In genomic region chrX:97374266-97374665, GRCh38 we compare ENCODE assay signal across 20 cellular contexts.
"Had no signal": no experiment of that assay in that cellular context is flagged by ENCODE, and none has a peak within 500 bp of the region (broad histone marks: within the 10 kb centered on the region; RNA-seq: fewer than 3 reads in every experiment).

No MANE protein-coding gene starts in this region.

- ATAC-seq: left colon; naive thymus-derived CD4-positive, alpha-beta T cell; sciatic nerve; stimulated activated naive CD8-positive, alpha-beta T cell treated with anti-CD3 and anti-CD28 coated beads, Interleukin-15, amount 100 ng/mL, for 72 hours had no signal

- DNase-seq: colonic mucosa; dermis blood vessel endothelial cell; esophagus squamous epithelium; foreskin melanocyte; head of caudate nucleus; left colon; mammary epithelial cell; naive thymus-derived CD4-positive, alpha-beta T cell; posterior cingulate gyrus; spleen; stimulated activated CD4-positive, alpha-beta T cell treated with anti-CD3 and anti-CD28 coated beads, Interleukin-15, amount 100 ng/mL, for 24 hours; stimulated activated CD4-positive, alpha-beta T cell treated with anti-CD3 and anti-CD28 coated beads, Interleukin-1b, Interleukin-23, amount 100 ng/mL, for 48 hours; stimulated activated CD4-positive, alpha-beta T cell treated with anti-CD3 and anti-CD28 coated beads, Interleukin-4, amount 100 ng/mL, for 24 hours; stimulated activated naive B cell treated with anti-CD40 and anti-IgM and Interleukin-4, amounts not matched to agents 10 μg/mL and 1 μg/mL and 100 μg/mL, for 72 hours; stimulated activated naive CD8-positive, alpha-beta T cell treated with anti-CD3 and anti-CD28 coated beads, Interleukin-15, amount 100 ng/mL, for 72 hours; testis; transverse colon had no signal

- H3K4me3 ChIP-seq: colonic mucosa, esophagus squamous epithelium, hepatocyte, spleen, testis, transverse colon had no signal

- H3K36me3 ChIP-seq: colonic mucosa, esophagus squamous epithelium, neutrophil, spleen, transverse colon had no signal

- H3K4me1 ChIP-seq: colonic mucosa, esophagus squamous epithelium, spleen, testis, transverse colon had no signal

- H3K27ac ChIP-seq: colonic mucosa, esophagus squamous epithelium, hepatocyte, neutrophil, spleen, testis, transverse colon had no signal

- H3K9me3 ChIP-seq: colonic mucosa, esophagus squamous epithelium, neutrophil, spleen, testis, transverse colon had no signal

- H3K27me3 ChIP-seq: colonic mucosa, esophagus squamous epithelium, hepatocyte, neutrophil, spleen, testis, transverse colon had no signal

- H3K79me2 ChIP-seq: hepatocyte had no signal

- H2AFZ ChIP-seq: hepatocyte had no signal

- H3K4me2 ChIP-seq: hepatocyte had no signal
